9 cellular contexts compared by ENCODE assay signal in the genomic region with DNA sequence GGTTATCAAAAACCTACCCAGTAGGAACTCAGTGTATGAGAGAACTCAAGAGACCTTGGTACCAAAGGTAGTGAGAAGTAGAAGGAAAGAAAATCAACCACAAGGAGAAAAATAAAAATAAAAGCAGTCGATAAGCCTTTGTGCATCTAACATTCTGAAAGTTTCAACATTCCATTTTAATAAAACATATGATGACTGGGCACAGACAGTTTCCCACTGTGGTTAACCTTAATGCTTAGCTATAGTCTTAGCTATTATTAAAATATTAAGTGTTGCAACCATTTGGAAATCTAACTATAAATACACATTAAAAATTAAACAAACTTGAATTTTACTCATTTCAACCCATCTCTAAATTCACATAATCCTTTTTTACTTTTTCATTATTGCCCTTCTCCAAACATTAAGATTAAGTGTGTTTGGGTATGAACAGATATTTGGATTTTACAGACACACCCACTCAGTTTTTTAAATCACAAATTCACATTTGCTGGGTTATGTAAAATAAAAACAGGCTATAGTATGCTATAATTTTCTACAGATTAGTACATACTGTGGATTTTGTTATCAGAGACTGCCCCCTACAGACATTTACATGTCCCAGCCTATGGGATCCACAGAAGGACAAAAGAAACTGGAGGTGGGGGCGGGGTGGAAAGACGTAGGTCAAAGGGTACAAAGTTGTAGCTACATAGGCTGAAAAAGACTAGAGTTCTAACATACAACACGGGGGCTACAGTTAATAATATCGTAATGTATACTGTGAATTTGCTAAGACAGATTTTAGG. TPM values are rescaled to one million over a fixed set of nuclear protein-coding genes. Genes with fewer than 3 reads are reported as not detected.
A peak's percentile ranks its signal among the peaks of the same experiment; 100 is the strongest.
DNase-seq lines count a peak whose midpoint lies in the region; ATAC-seq and TF ChIP-seq lines count a peak whose summit lies in the region.
"Had no signal": no experiment of that assay in that cellular context is flagged by ENCODE, and none has a peak within 500 bp of the region (broad histone marks: within the 10 kb centered on the region; RNA-seq: fewer than 3 reads in every experiment).

No MANE protein-coding gene starts in this region.

- no peak overlapping the region for H3K4me2 ChIP-seq in DND-41 (ENCODE audit: insufficient read depth, low read length)

- POLR2A ChIA-PET in activated CD4-positive, alpha-beta T cell treated with anti-CD3 and anti-CD28 coated beads, Interleukin-2, amount 10 ng/mL, durations not matched to agents 7 days and 5 days (lab: Charles Lee), result no interaction called here

- H3K27me3 ChIP-seq in DND-41 (ENCODE audit: insufficient read depth, low read length, poor library complexity), result no peaks in the 10 kb centered on the region

- intact Hi-C loops in left colon (cut with DNase I, micrococcal nuclease), result no loop called here

- peak; percentile 78 for TF ChIP-seq CTCF in DND-41 (IDR thresholded peaks at IDR 0.05; ENCODE audit: borderline replicate concordance, extremely low read depth, low read length, poor library complexity, severe bottlenecking)

- no peak overlapping the region for H3K4me3 ChIP-seq in DND-41 (ENCODE audit: low read depth in 1 of 2, low read length in 2 of 2)
- H3K4me3 ChIP-seq: skin epidermis had no signal

- no peaks in the 10 kb centered on the region for H3K79me2 ChIP-seq in DND-41 (ENCODE audit: insufficient read depth, low read length)

- no peak overlapping the region for H3K27ac Mint-ChIP-seq in activated CD4-positive, alpha-beta T cell treated with anti-CD3 and anti-CD28 coated beads, Interleukin-2, amount 10 ng/mL, durations not matched to agents 7 days and 5 days

- TF ChIP-seq EP300 in Ishikawa (IDR thresholded peaks at IDR 0.05; ENCODE audit: borderline replicate concordance), result no peak

- H3K27me3 Mint-ChIP-seq in activated CD4-positive, alpha-beta T cell treated with anti-CD3 and anti-CD28 coated beads, Interleukin-2, amount 10 ng/mL, durations not matched to agents 7 days and 5 days, result no peaks in the 10 kb centered on the region

- H3K9me3 ChIP-seq in DND-41 (ENCODE audit: insufficient read depth, low read length, severe bottlenecking), result no peaks in the 10 kb centered on the region

- no peaks in the 10 kb centered on the region for H3K9me3 Mint-ChIP-seq in activated CD4-positive, alpha-beta T cell treated with anti-CD3 and anti-CD28 coated beads, Interleukin-2, amount 10 ng/mL, durations not matched to agents 7 days and 5 days

- no peak overlapping the region for H3K9ac ChIP-seq in DND-41 (ENCODE audit: low read depth, low read length)

- H3K36me3 Mint-ChIP-seq in activated CD4-positive, alpha-beta T cell treated with anti-CD3 and anti-CD28 coated beads, Interleukin-2, amount 10 ng/mL, durations not matched to agents 7 days and 5 days (ENCODE audit: low read depth), result peaks cover 10% of the 10 kb centered on the region

- H3K36me3 ChIP-seq in DND-41 (ENCODE audit: insufficient read depth, low read length), result peaks cover 41% of the 10 kb centered on the region; the same call in 1 of the 2 replicates

- ATAC-seq in DND-41 (ENCODE audit: insufficient read depth, low read depth) (peak; percentile 95), left colon (peak; percentile 92), HG02840 (IDR thresholded peaks at IDR 0.05; ENCODE audit: low FRiP score, unreplicated experiment) (no peak)

- TF ChIP-seq RAD21 in Ishikawa (IDR thresholded peaks at IDR 0.05; ENCODE audit: low read depth), result peak; percentile 50

- peaks cover 3% of the 10 kb centered on the region for H3K4me1 Mint-ChIP-seq in activated CD4-positive, alpha-beta T cell treated with anti-CD3 and anti-CD28 coated beads, Interleukin-2, amount 10 ng/mL, durations not matched to agents 7 days and 5 days

- DNase-seq in DND-41, result peak; percentile 46
- peak; percentile 22 for DNase-seq in activated CD4-positive, alpha-beta T cell treated with anti-CD3 and anti-CD28 coated beads, Interleukin-2, amount 10 ng/mL, durations not matched to agents 7 days and 5 days
- peak in 1 of 2 donors; percentile 43 for DNase-seq in left colon
- no peak for DNase-seq in NCI-H1436 (lab: John Stamatoyannopoulos, UW)
- DNase-seq in ecto neural progenitor cell (ENCODE audit: low spot score), result no peak
- no peak for DNase-seq in NCI-H2171 treated with DMSO at 0.1 percent for 48 hours (lab: John Stamatoyannopoulos, UW)

- H3K4me3 Mint-ChIP-seq in activated CD4-positive, alpha-beta T cell treated with anti-CD3 and anti-CD28 coated beads, Interleukin-2, amount 10 ng/mL, durations not matched to agents 7 days and 5 days, result no peak overlapping the region

- peaks cover 3% of the 10 kb centered on the region; the same call in 1 of the 2 replicates for H3K4me1 ChIP-seq in DND-41 (ENCODE audit: insufficient read depth, low read length)

- no peaks in the 10 kb centered on the region for H4K20me1 ChIP-seq in DND-41 (ENCODE audit: insufficient read depth, low read length)

- H2AFZ ChIP-seq in DND-41 (ENCODE audit: low read depth, low read length), result no peak overlapping the region

- H3K27ac ChIP-seq in DND-41 (ENCODE audit: low read length), result no peak overlapping the region

- CTCF ChIA-PET in activated CD4-positive, alpha-beta T cell treated with anti-CD3 and anti-CD28 coated beads, Interleukin-2, amount 10 ng/mL, durations not matched to agents 7 days and 5 days (lab: Charles Lee), result interaction anchor here (0.6 to 2.5 kb wide), 5 partner anchors 10 to 597 kb away, joined by 3 to 8 read pairs (median 5); no protein-coding TSS in a partner anchor

TF ChIP-seq in Ishikawa, 13 proteins besides CTCF, POLR2A, EP300 and RAD21:
- TF ChIP-seq CEBPB (IDR thresholded peaks at IDR 0.05), result no peak
- no peak for TF ChIP-seq TEAD4 (IDR thresholded peaks at IDR 0.05)
- TF ChIP-seq, protein P1, sequence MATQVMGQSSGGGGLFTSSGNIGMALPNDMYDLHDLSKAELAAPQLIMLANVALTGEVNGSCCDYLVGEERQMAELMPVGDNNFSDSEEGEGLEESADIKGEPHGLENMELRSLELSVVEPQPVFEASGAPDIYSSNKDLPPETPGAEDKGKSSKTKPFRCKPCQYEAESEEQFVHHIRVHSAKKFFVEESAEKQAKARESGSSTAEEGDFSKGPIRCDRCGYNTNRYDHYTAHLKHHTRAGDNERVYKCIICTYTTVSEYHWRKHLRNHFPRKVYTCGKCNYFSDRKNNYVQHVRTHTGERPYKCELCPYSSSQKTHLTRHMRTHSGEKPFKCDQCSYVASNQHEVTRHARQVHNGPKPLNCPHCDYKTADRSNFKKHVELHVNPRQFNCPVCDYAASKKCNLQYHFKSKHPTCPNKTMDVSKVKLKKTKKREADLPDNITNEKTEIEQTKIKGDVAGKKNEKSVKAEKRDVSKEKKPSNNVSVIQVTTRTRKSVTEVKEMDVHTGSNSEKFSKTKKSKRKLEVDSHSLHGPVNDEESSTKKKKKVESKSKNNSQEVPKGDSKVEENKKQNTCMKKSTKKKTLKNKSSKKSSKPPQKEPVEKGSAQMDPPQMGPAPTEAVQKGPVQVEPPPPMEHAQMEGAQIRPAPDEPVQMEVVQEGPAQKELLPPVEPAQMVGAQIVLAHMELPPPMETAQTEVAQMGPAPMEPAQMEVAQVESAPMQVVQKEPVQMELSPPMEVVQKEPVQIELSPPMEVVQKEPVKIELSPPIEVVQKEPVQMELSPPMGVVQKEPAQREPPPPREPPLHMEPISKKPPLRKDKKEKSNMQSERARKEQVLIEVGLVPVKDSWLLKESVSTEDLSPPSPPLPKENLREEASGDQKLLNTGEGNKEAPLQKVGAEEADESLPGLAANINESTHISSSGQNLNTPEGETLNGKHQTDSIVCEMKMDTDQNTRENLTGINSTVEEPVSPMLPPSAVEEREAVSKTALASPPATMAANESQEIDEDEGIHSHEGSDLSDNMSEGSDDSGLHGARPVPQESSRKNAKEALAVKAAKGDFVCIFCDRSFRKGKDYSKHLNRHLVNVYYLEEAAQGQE (IDR thresholded peaks at IDR 0.05; ENCODE audit: low read depth), result no peak

RNA-seq across cellular contexts. Expression of gene SRBD1, which starts 32.8 kb away (rescaled TPM):
- total RNA-seq in activated CD4-positive, alpha-beta T cell treated with anti-CD3 and anti-CD28 coated beads, Interleukin-2, amount 10 ng/mL, durations not matched to agents 7 days and 5 days, result 10 to 100 TPM; 19.4 to 20.0 TPM
- total RNA-seq in left colon, result 10 to 100 TPM; 14.6 to 16.2 TPM

Comparison
In these comparisons a context has a peak if more than half of its experiments do, and no peak if none do; other contexts are left out.
1. DNase-seq: peak in DND-41 (single experiment) and activated CD4-positive, alpha-beta T cell treated with anti-CD3 and anti-CD28 coated beads, Interleukin-2, amount 10 ng/mL, durations not matched to agents 7 days and 5 days (single experiment); none in NCI-H1436 (single experiment), ecto neural progenitor cell (single experiment) and NCI-H2171 treated with DMSO at 0.1 percent for 48 hours (single experiment).